In genomic region chr16:26787924-26788323, GRCh38 we compare ENCODE assay signal across 1 cellular context.
TF ChIP-seq lines count a peak whose summit lies in the region.

No MANE protein-coding gene starts in this region.

TF ChIP-seq in K562, 482 proteins besides CTCF, POLR2A, EP300 and RAD21 (continued from another document and continues in another):
- TF ChIP-seq MLLT1 (IDR thresholded peaks at IDR 0.05) (no peak), RAD51 (IDR thresholded peaks at IDR 0.05; ENCODE audit: borderline replicate concordance, low read depth) (peak; percentile 69; the same call in 1 of the 2 replicates), NCOR1 (IDR thresholded peaks at IDR 0.05) (no peak), YY1 (IDR thresholded peaks at IDR 0.05; ENCODE audit: borderline replicate concordance in 1 of 3, control insufficient read depth in 1 of 3, extremely low read depth in 1 of 3, insufficient read depth in 3 of 3, insufficient read length in 1 of 3, insufficient replicate concordance in 2 of 3, low read depth in 1 of 3, low read length in 2 of 3) (peak in 1 of 3 experiments; percentile 43), E2F1 (CRISPR knock-in tag; IDR thresholded peaks at IDR 0.05) (no peak), STAT5B (CRISPR knock-in tag; IDR thresholded peaks at IDR 0.05) (no peak), RBM17 (IDR thresholded peaks at IDR 0.05; ENCODE audit: borderline replicate concordance, low read depth, low read length) (no peak), TOE1 (IDR thresholded peaks at IDR 0.05; ENCODE audit: borderline replicate concordance) (peak; percentile 80; the same call in 1 of the 2 replicates), TOE1 (CRISPR knock-in tag; IDR thresholded peaks at IDR 0.05; ENCODE audit: borderline replicate concordance, low read depth) (no peak), KLF10 (CRISPR knock-in tag; IDR thresholded peaks at IDR 0.05) (no peak), HMGN3 (IDR thresholded peaks at IDR 0.05; ENCODE audit: borderline replicate concordance, extremely low read depth, insufficient read length, low read depth, low read length) (no peak), CBFB (CRISPR knock-in tag; IDR thresholded peaks at IDR 0.05) (no peak), ETV6 (IDR thresholded peaks at IDR 0.05; ENCODE audit: borderline replicate concordance in 1 of 2, low read depth in 2 of 2, low read length in 1 of 2) (no peak), ETV6 (CRISPR knock-in tag; IDR thresholded peaks at IDR 0.05; ENCODE audit: borderline replicate concordance) (no peak), JUND (IDR thresholded peaks at IDR 0.05; ENCODE audit: borderline replicate concordance, low read depth, low read length) (no peak), JUND (tag; IDR thresholded peaks at IDR 0.05; ENCODE audit: borderline replicate concordance, low read depth, low read length) (no peak), ATF3 (IDR thresholded peaks at IDR 0.05) (peak; percentile 32; the same call in 1 of the 2 replicates), ATF3 (CRISPR knock-in tag; conservative IDR thresholded peaks at IDR 0.05) (no peak), ZNF586 (CRISPR knock-in tag; conservative IDR thresholded peaks at IDR 0.05) (no peak), JUNB (CRISPR knock-in tag; conservative IDR thresholded peaks at IDR 0.05) (no peak), NFYB (IDR thresholded peaks at IDR 0.05; ENCODE audit: extremely low read depth, insufficient read length) (peak; percentile 9), ZBTB2 (IDR thresholded peaks at IDR 0.05) (no peak), ATF1 (CRISPR knock-in tag; IDR thresholded peaks at IDR 0.05) (no peak), ATF1 (tag; IDR thresholded peaks at IDR 0.05) (peak; percentile 85), ZNF609 (CRISPR knock-in tag; IDR thresholded peaks at IDR 0.05; ENCODE audit: borderline replicate concordance) (no peak), OTX1 (CRISPR knock-in tag; IDR thresholded peaks at IDR 0.05) (no peak), USF2 (CRISPR knock-in tag; IDR thresholded peaks at IDR 0.05) (peak; percentile 90), ZBTB17 (CRISPR knock-in tag; IDR thresholded peaks at IDR 0.05) (no peak), GATAD2A (IDR thresholded peaks at IDR 0.05) (no peak), CHAMP1 (IDR thresholded peaks at IDR 0.05) (no peak), ZNF316 (IDR thresholded peaks at IDR 0.05) (peak; percentile 20; the same call in 1 of the 2 replicates), HCFC1 (IDR thresholded peaks at IDR 0.05; ENCODE audit: low read depth, low read length) (peak; percentile 78), C11orf30 (IDR thresholded peaks at IDR 0.05; ENCODE audit: low read depth) (0 out of 2 replicates have a peak, but pooled peaks have one; percentile 18), TFE3 (CRISPR knock-in tag; IDR thresholded peaks at IDR 0.05) (peak; percentile 71), ZBTB34 (CRISPR knock-in tag; IDR thresholded peaks at IDR 0.05) (no peak), POLR3G (IDR thresholded peaks at IDR 0.05; ENCODE audit: extremely low read depth, insufficient read length, insufficient replicate concordance) (no peak), ATF7 (IDR thresholded peaks at IDR 0.05) (peak; percentile 57; the same call in 1 of the 2 replicates), CREM (IDR thresholded peaks at IDR 0.05; ENCODE audit: low read depth) (peak; percentile 77), SIX5 (IDR thresholded peaks at IDR 0.05; ENCODE audit: borderline replicate concordance in 1 of 2, insufficient read depth in 1 of 2, low read depth in 1 of 2, low read length in 2 of 2) (peak; percentile 33 to 37; a peak in 2 of 4 replicates), HDAC2 (IDR thresholded peaks at IDR 0.05) (no peak), YBX1 (IDR thresholded peaks at IDR 0.05) (no peak), CREB1 (IDR thresholded peaks at IDR 0.05) (peak; percentile 26; the same call in 1 of the 2 replicates), CREB1 (CRISPR knock-in tag; IDR thresholded peaks at IDR 0.05) (no peak), ELF1 (tag; IDR thresholded peaks at IDR 0.05) (peak; percentile 52), MTF1 (CRISPR knock-in tag; IDR thresholded peaks at IDR 0.05; ENCODE audit: borderline replicate concordance) (no peak), BCL6 (CRISPR knock-in tag; IDR thresholded peaks at IDR 0.05) (no peak), ZNF253 (CRISPR knock-in tag; conservative IDR thresholded peaks at IDR 0.05) (no peak)
